8 cellular contexts compared by ENCODE assay signal in the genomic region with DNA sequence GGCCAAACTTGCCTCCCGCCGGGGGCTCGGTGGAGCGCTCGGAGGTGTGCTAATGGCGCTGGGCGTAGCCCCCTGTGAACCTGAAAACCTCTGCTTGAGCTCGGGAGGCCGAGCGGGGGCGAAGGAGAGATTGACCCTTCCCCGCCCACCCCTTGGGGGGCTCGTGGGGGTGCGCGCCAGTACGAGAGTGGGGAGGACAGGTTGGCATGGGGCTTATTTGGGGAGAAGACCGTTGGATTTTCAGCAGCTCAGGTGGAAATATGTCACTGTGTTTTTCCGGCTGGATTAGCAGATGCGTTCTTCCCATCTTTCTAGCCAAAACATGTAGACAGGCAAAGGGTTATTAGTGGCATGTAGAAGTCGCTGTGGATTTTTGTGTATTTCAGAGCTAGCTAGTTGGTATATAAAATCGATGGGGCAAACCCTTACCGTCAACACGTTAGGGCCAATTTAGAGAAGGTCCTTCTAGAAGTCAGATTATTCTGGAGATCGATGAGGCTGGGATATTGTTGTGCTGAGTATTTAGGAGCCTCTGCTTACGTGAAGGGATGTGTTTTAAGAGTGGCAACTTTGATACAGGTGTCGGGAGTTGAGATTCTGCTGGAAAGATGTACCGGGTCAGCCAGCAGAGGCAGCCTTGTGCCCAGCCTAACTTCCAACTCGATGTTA. TPM values are rescaled to one million over a fixed set of nuclear protein-coding genes. Genes with fewer than 3 reads are reported as not detected.
DNase-seq lines count a peak whose midpoint lies in the region; ATAC-seq and TF ChIP-seq lines count a peak whose summit lies in the region.

No MANE protein-coding gene starts in this region.

- H3K9me3 ChIP-seq in mucosa of descending colon (no peaks in the 10 kb centered on the region), tibial artery (no peaks in the 10 kb centered on the region)

- no peaks in the 10 kb centered on the region for H3K27me3 Mint-ChIP-seq in CD14-positive monocyte (ENCODE audit: low read depth in 3 of 3)

- TF ChIP-seq CTCF in CD14-positive monocyte (IDR thresholded peaks at IDR 0.05) (peak; percentile 56), epithelial cell of esophagus (IDR thresholded peaks at IDR 0.05; ENCODE audit: insufficient read depth, low read depth, low read length, missing control alignments) (peak; percentile 76), mucosa of descending colon (IDR thresholded peaks at IDR 0.05) (no peak), tibial artery (IDR thresholded peaks at IDR 0.05) (peak; percentile 42 to 53)

- H3K27ac ChIP-seq in tibial artery = peak overlapping the region; percentile 95 to 96

- H3K4me1 Mint-ChIP-seq in CD14-positive monocyte = peaks cover 47% of the 10 kb centered on the region

- peak overlapping the region; percentile 79 for H3K4me3 ChIP-seq in epithelial cell of esophagus (ENCODE audit: low read length)
- H3K4me3 ChIP-seq in mucosa of descending colon = peak overlapping the region; percentile 65
- H3K4me3 ChIP-seq in tibial artery = peak overlapping the region; percentile 91 to 98

- H3K9me3 Mint-ChIP-seq in CD14-positive monocyte = no peaks in the 10 kb centered on the region

- peaks cover 0 to 3% of the 10 kb centered on the region in 2 donors for H3K36me3 Mint-ChIP-seq in CD14-positive monocyte

- peak overlapping the region; percentile 12 to 84 (median 63) for H3K27ac Mint-ChIP-seq in CD14-positive monocyte

- intact Hi-C loops in CD14-positive monocyte (cut with micrococcal nuclease) = loop anchor here in 1 of 2 donors (10.0 kb wide), 1 partner anchor 54 kb away; no protein-coding TSS in a partner anchor
- intact Hi-C loops in mucosa of descending colon (cut with DNase I, micrococcal nuclease) = no loop called here
- intact Hi-C loops in tibial artery (cut with DNase I; ENCODE audit: low total_unique reads) = loop anchor here (5.0 kb wide), 2 partner anchors 166 to 829 kb away; a partner anchor contains a TSS

- peak; percentile 40 for ATAC-seq in GM18873 (IDR thresholded peaks at IDR 0.05; ENCODE audit: low FRiP score, unreplicated experiment)
- peak; percentile 34 for ATAC-seq in HG03135 (IDR thresholded peaks at IDR 0.05; ENCODE audit: unreplicated experiment)
- peak; percentile 48 for ATAC-seq in mucosa of descending colon

- no peaks in the 10 kb centered on the region for H3K36me3 ChIP-seq in mucosa of descending colon (ENCODE audit: low read depth)
- no peaks in the 10 kb centered on the region for H3K36me3 ChIP-seq in tibial artery

- no peaks in the 10 kb centered on the region for H3K27me3 ChIP-seq in tibial artery

- peaks cover 5% of the 10 kb centered on the region for H3K4me1 ChIP-seq in mucosa of descending colon (ENCODE audit: low read depth)
- H3K4me1 ChIP-seq in tibial artery = peaks cover 0 to 54% (median 24%) of the 10 kb centered on the region in 4 donors

- peak overlapping the region; percentile 86 to 91 for H3K4me3 Mint-ChIP-seq in CD14-positive monocyte

- DNase-seq in CD14-positive monocyte (ENCODE audit: low spot score) = no peak
- peak; percentile 63 for DNase-seq in NCI-H345 (lab: John Stamatoyannopoulos, UW)
- DNase-seq in activated CD4-positive, alpha-beta T cell treated with anti-CD3 and anti-CD28 coated beads, Interleukin-2, amount 50 U/mL, for 48 hours = peak; percentile 36 to 57
- peak; percentile 68 for DNase-seq in epithelial cell of esophagus (ENCODE audit: low read depth)
- DNase-seq in mucosa of descending colon = peak; percentile 41 to 55 (median 46)
- peak; percentile 50 to 69 for DNase-seq in tibial artery

RNA-seq across cellular contexts. Expression of a gene that starts 0.5 kb away (rescaled TPM):
- 10 to 100 TPM in 1 of 2 donors, 1 to 10 TPM in 1; 8.3 to 21.9 TPM for polyA plus RNA-seq in CD14-positive monocyte
- total RNA-seq in mucosa of descending colon = 10 to 100 TPM; 28.9 to 54.0 (median 49.6) TPM

RNA-seq across cellular contexts. Expression of a gene that starts 41.9 kb away (rescaled TPM):
- polyA plus RNA-seq in CD14-positive monocyte = not detected
- total RNA-seq in mucosa of descending colon = 1 to 10 TPM in 2 of 3 donors, under 1 TPM in 1; 0.58 to 2.9 (median 1.5) TPM
